In genomic region chr3:114640126-114640525, GRCh38 we compare ENCODE assay signal across 10 cellular contexts.
"Had no signal": no experiment of that assay in that cellular context is flagged by ENCODE, and none has a peak within 500 bp of the region (broad histone marks: within the 10 kb centered on the region; RNA-seq: fewer than 3 reads in every experiment).

No MANE protein-coding gene starts in this region.

- H3K27ac Mint-ChIP-seq: H9, HFFc6 had no signal

- DNase-seq: GM23248, H9, HCEC 1CT, HFFc6, IMR-90, KG1 had no signal

- ATAC-seq: K562 had no signal

- H2AFZ ChIP-seq: GM23248 had no signal

- H3K9ac ChIP-seq: GM23248 had no signal

- FAIRE-seq: H1, H54, K562 had no signal

- H3K4me3 ChIP-seq: GM23248, K562 had no signal

- H3K4me3 Mint-ChIP-seq: H9, HFFc6 had no signal

- H3K27ac ChIP-seq: GM23248, HL-60 had no signal
